Comparison of ENCODE assay signal across 7 cellular contexts in the genomic region with DNA sequence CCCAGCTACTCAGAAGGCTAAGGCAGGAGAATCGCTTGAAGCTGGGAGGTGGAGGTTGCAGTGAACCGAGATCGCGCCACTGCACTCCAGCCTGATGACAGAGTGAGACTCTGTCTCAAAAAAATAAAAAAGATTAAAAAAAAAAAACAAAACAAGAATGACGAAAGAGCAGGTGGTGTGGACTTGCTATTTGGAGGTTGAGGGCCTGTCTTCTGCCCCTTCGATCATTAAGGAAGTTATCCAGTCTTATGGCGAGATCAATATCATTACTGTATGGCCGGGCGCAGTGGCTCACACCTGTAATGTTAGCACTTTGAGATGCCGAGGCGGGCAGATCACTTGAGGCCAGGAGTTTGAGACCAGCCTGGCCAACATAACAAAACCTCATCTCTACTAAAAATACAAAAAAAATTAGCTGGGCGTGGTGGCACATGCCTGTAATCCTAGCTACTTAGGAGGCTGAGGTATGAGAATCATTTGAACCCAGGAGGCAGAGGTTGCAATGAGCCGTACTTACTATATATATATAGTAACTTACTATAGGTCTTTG. TPM values are rescaled to one million over a fixed set of nuclear protein-coding genes. Genes with fewer than 3 reads are reported as not detected.
DNase-seq lines count a peak whose midpoint lies in the region; ATAC-seq and TF ChIP-seq lines count a peak whose summit lies in the region.
"Not testable (repeated sequence)": the region's sequence is repeated elsewhere in the genome, so short reads cannot be mapped to it uniquely, and the experiment has no call there.

No MANE protein-coding gene starts in this region.

- not testable (repeated sequence) for H4K20me1 ChIP-seq in BLaER1 treated with 17β-estradiol and CSF1 and Interleukin-3, amounts not matched to agents 10 nM and 100 nM; PC-9 (ENCODE audit: insufficient read depth)

- peak overlapping the region; percentile 90 for H3K27ac Mint-ChIP-seq in activated CD4-positive, alpha-beta T cell treated with anti-CD3 and anti-CD28 coated beads, Interleukin-2, amount 10 ng/mL, durations not matched to agents 7 days and 5 days
- peak overlapping the region; percentile 66 for H3K27ac Mint-ChIP-seq in activated naive CD8-positive, alpha-beta T cell
- peak overlapping the region; percentile 34 for H3K27ac Mint-ChIP-seq in stimulated activated effector memory CD8-positive, alpha-beta T cell treated with anti-CD3 and anti-CD28 coated beads, Interleukin-12 subunit alpha, Interleukin-12 subunit beta, amount 100 ng/mL, for 72 hours

- H3K27me3 ChIP-seq in BLaER1 treated with 17β-estradiol and CSF1 and Interleukin-3, amounts not matched to agents 10 nM and 100 nM; PC-9 (ENCODE audit: insufficient read depth, low read depth): not testable (repeated sequence)

- POLR2A ChIA-PET in PC-9 (lab: Charles Lee; ENCODE audit: unreplicated experiment), result interaction anchor here (0.5 kb wide), 1 partner anchor 195 kb away, joined by 5 read pairs; no protein-coding TSS in a partner anchor
- POLR2A ChIA-PET in activated CD4-positive, alpha-beta T cell treated with anti-CD3 and anti-CD28 coated beads, Interleukin-2, amount 10 ng/mL, durations not matched to agents 7 days and 5 days (lab: Charles Lee), result not testable (repeated sequence)

- not testable (repeated sequence) for H3K4me3 ChIP-seq in BLaER1 treated with 17β-estradiol and CSF1 and Interleukin-3, amounts not matched to agents 10 nM and 100 nM; PC-9

- peak overlapping the region in 9 of 11 experiments; percentile 7 to 89 (median 67); a peak in 16 of 22 replicates for H3K4me2 ChIP-seq in BLaER1 treated with 17β-estradiol and CSF1 and Interleukin-3, amounts not matched to agents 10 nM and 100 nM
- peak overlapping the region; percentile 26 for H3K4me2 ChIP-seq in PC-9

- H3F3A ChIP-seq in PC-9 (ENCODE audit: insufficient read depth, low read depth), result not testable (repeated sequence)

- H3K4me1 Mint-ChIP-seq in activated CD4-positive, alpha-beta T cell treated with anti-CD3 and anti-CD28 coated beads, Interleukin-2, amount 10 ng/mL, durations not matched to agents 7 days and 5 days, result peaks cover 29% of the 10 kb centered on the region
- H3K4me1 Mint-ChIP-seq in activated naive CD8-positive, alpha-beta T cell (ENCODE audit: low read depth), result peaks cover 22% of the 10 kb centered on the region
- H3K4me1 Mint-ChIP-seq in stimulated activated effector memory CD8-positive, alpha-beta T cell treated with anti-CD3 and anti-CD28 coated beads, Interleukin-12 subunit alpha, Interleukin-12 subunit beta, amount 100 ng/mL, for 72 hours, result not testable (repeated sequence)

- TF ChIP-seq CTCF in PC-9 (conservative IDR thresholded peaks at IDR 0.05), result not testable (repeated sequence)

- CTCF ChIA-PET in PC-9 (lab: Charles Lee), result not testable (repeated sequence)
- CTCF ChIA-PET in activated CD4-positive, alpha-beta T cell treated with anti-CD3 and anti-CD28 coated beads, Interleukin-2, amount 10 ng/mL, durations not matched to agents 7 days and 5 days (lab: Charles Lee), result interaction anchor here (0.6 to 1.1 kb wide), 2 partner anchors 123 to 291 kb away, joined by 3 to 4 read pairs; no protein-coding TSS in a partner anchor

- intact Hi-C loops in PC-9 (cut with micrococcal nuclease; ENCODE audit: unreplicated experiment), result not testable (repeated sequence)

- peak overlapping the region in 1 of 11 experiments; percentile 46; a peak in 2 of 22 replicates for H3K27ac ChIP-seq in BLaER1 treated with 17β-estradiol and CSF1 and Interleukin-3, amounts not matched to agents 10 nM and 100 nM
- not testable (repeated sequence) for H3K27ac ChIP-seq in PC-9

- H3K9ac ChIP-seq in BLaER1 treated with 17β-estradiol and CSF1 and Interleukin-3, amounts not matched to agents 10 nM and 100 nM, result not testable (repeated sequence)

- H3K36me3 Mint-ChIP-seq in activated CD4-positive, alpha-beta T cell treated with anti-CD3 and anti-CD28 coated beads, Interleukin-2, amount 10 ng/mL, durations not matched to agents 7 days and 5 days (ENCODE audit: low read depth), result peaks cover 11% of the 10 kb centered on the region
- H3K36me3 Mint-ChIP-seq in activated naive CD8-positive, alpha-beta T cell; stimulated activated effector memory CD8-positive, alpha-beta T cell treated with anti-CD3 and anti-CD28 coated beads, Interleukin-12 subunit alpha, Interleukin-12 subunit beta, amount 100 ng/mL, for 72 hours: not testable (repeated sequence)

- H3K9me2 ChIP-seq in PC-9 (ENCODE audit: insufficient read depth), result not testable (repeated sequence)

- H3K79me2 ChIP-seq in PC-9 (ENCODE audit: low read depth), result not testable (repeated sequence)

- peaks cover 18 to 84% (median 51%) of the 10 kb centered on the region in 10 experiments for H3K4me1 ChIP-seq in BLaER1 treated with 17β-estradiol and CSF1 and Interleukin-3, amounts not matched to agents 10 nM and 100 nM
- peaks cover 19% of the 10 kb centered on the region for H3K4me1 ChIP-seq in PC-9 (replicated peaks; ENCODE audit: insufficient read depth)

- ATAC-seq in GM19035 (IDR thresholded peaks at IDR 0.05; ENCODE audit: unreplicated experiment), result peak; percentile 24
- not testable (repeated sequence) for ATAC-seq in left lobe of liver; stimulated activated effector memory CD8-positive, alpha-beta T cell treated with anti-CD3 and anti-CD28 coated beads, Interleukin-12 subunit alpha, Interleukin-12 subunit beta, amount 100 ng/mL, for 72 hours

- peaks cover 9 to 44% (median 26%) of the 10 kb centered on the region in 11 experiments; a peak in 17 of 22 replicates for H3K36me3 ChIP-seq in BLaER1 treated with 17β-estradiol and CSF1 and Interleukin-3, amounts not matched to agents 10 nM and 100 nM
- H3K36me3 ChIP-seq in PC-9 (ENCODE audit: low read depth), result not testable (repeated sequence)

- H3K9me3 Mint-ChIP-seq in activated CD4-positive, alpha-beta T cell treated with anti-CD3 and anti-CD28 coated beads, Interleukin-2, amount 10 ng/mL, durations not matched to agents 7 days and 5 days; activated naive CD8-positive, alpha-beta T cell (ENCODE audit: low read depth); stimulated activated effector memory CD8-positive, alpha-beta T cell treated with anti-CD3 and anti-CD28 coated beads, Interleukin-12 subunit alpha, Interleukin-12 subunit beta, amount 100 ng/mL, for 72 hours: not testable (repeated sequence)

- BruUV-seq in PC-9 (replicated peaks; lab: Mats Ljungman, UMichigan), result not testable (repeated sequence)

- H2AFZ ChIP-seq in PC-9, result not testable (repeated sequence)

- not testable (repeated sequence) for H3K4me3 Mint-ChIP-seq in activated CD4-positive, alpha-beta T cell treated with anti-CD3 and anti-CD28 coated beads, Interleukin-2, amount 10 ng/mL, durations not matched to agents 7 days and 5 days; activated naive CD8-positive, alpha-beta T cell; stimulated activated effector memory CD8-positive, alpha-beta T cell treated with anti-CD3 and anti-CD28 coated beads, Interleukin-12 subunit alpha, Interleukin-12 subunit beta, amount 100 ng/mL, for 72 hours

- peaks cover 0 to 13% (median 4%) of the 10 kb centered on the region in 11 experiments; a peak in 5 of 22 replicates for H3K9me3 ChIP-seq in BLaER1 treated with 17β-estradiol and CSF1 and Interleukin-3, amounts not matched to agents 10 nM and 100 nM (replicated peaks in 1 of 11)
- not testable (repeated sequence) for H3K9me3 ChIP-seq in PC-9 (ENCODE audit: insufficient read depth, low read depth)

- H3K27me3 Mint-ChIP-seq in activated CD4-positive, alpha-beta T cell treated with anti-CD3 and anti-CD28 coated beads, Interleukin-2, amount 10 ng/mL, durations not matched to agents 7 days and 5 days; activated naive CD8-positive, alpha-beta T cell: not testable (repeated sequence)

- not testable (repeated sequence) for DNase-seq in PC-9; activated CD4-positive, alpha-beta T cell treated with anti-CD3 and anti-CD28 coated beads, Interleukin-2, amount 10 ng/mL, durations not matched to agents 7 days and 5 days; stimulated activated effector memory CD8-positive, alpha-beta T cell treated with anti-CD3 and anti-CD28 coated beads, Interleukin-12 subunit alpha, Interleukin-12 subunit beta, amount 100 ng/mL, for 72 hours (ENCODE audit: low spot score in 2 of 2)
- peak; percentile 21 for DNase-seq in left lobe of liver (ENCODE audit: low spot score)

RNA-seq across cellular contexts. Expression of a gene that starts 53.6 kb away (rescaled TPM):
- total RNA-seq in PC-9 (2021) (4.8 and 5.9 TPM in 2 replicates), left lobe of liver (1.9 TPM)
- 10 to 100 TPM; 12.4 to 13.8 TPM for total RNA-seq in activated CD4-positive, alpha-beta T cell treated with anti-CD3 and anti-CD28 coated beads, Interleukin-2, amount 10 ng/mL, durations not matched to agents 7 days and 5 days

Comparison
In these comparisons a context has a peak if more than half of its experiments do, and no peak if none do; other contexts are left out.
1. H3K27ac Mint-ChIP-seq: peak in every context shown above with its lines; median percentile 90 in activated CD4-positive, alpha-beta T cell treated with anti-CD3 and anti-CD28 coated beads, Interleukin-2, amount 10 ng/mL, durations not matched to agents 7 days and 5 days; 66 in activated naive CD8-positive, alpha-beta T cell; 34 in stimulated activated effector memory CD8-positive, alpha-beta T cell treated with anti-CD3 and anti-CD28 coated beads, Interleukin-12 subunit alpha, Interleukin-12 subunit beta, amount 100 ng/mL, for 72 hours.